In the genomic region with DNA sequence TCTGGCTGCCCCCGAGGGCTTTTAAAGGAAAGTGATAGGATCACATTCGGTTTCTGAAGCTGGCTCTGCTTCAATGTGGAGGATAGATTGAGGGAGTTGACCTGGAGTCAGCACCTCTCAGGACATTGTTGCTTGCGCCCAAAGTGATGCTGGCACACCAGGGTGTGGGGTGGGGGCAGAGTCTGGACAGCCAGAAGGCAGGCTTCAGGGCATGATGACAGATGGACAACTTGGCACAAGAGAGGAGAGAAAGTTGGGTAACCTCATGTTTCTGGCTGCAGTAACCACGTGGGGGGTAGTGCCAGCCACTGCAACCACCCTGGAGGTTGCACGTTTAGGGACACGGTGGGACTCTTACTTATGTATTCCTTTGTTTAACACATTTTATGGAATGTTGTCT, we compare ENCODE assay signal across 3 cellular contexts.
TF ChIP-seq lines count a peak whose summit lies in the region.

No MANE protein-coding gene starts in this region.

TF ChIP-seq in HepG2, 621 proteins besides CTCF, POLR2A, EP300 and RAD21 (continues in another document):
- TF ChIP-seq ZNF253 (CRISPR knock-in tag; IDR thresholded peaks at IDR 0.05; ENCODE audit: borderline replicate concordance) (no peak), YEATS2 (CRISPR knock-in tag; IDR thresholded peaks at IDR 0.05; ENCODE audit: borderline replicate concordance) (no peak), TOPORS (CRISPR knock-in tag; IDR thresholded peaks at IDR 0.05) (no peak), ZNF768 (CRISPR knock-in tag; IDR thresholded peaks at IDR 0.05) (no peak), CREB1 (IDR thresholded peaks at IDR 0.05) (no peak), CREB1 (CRISPR knock-in tag; IDR thresholded peaks at IDR 0.05) (no peak), ZNF616 (CRISPR knock-in tag; IDR thresholded peaks at IDR 0.05; ENCODE audit: low read depth) (no peak), KAT2B (IDR thresholded peaks at IDR 0.05; ENCODE audit: borderline replicate concordance, low read depth, low read length) (no peak), ZKSCAN5 (CRISPR knock-in tag; IDR thresholded peaks at IDR 0.05) (no peak), LCORL (IDR thresholded peaks at IDR 0.05) (no peak), LCORL (CRISPR knock-in tag; IDR thresholded peaks at IDR 0.05) (no peak), ZNF354B (CRISPR knock-in tag; IDR thresholded peaks at IDR 0.05) (no peak), NFYC (CRISPR knock-in tag; IDR thresholded peaks at IDR 0.05) (no peak), TEAD3 (CRISPR knock-in tag; optimal IDR thresholded peaks at IDR 0.05; ENCODE audit: borderline replicate concordance) (no peak), NPAS2 (CRISPR knock-in tag; IDR thresholded peaks at IDR 0.05; ENCODE audit: borderline replicate concordance) (no peak), HMGA1 (CRISPR knock-in tag; conservative IDR thresholded peaks at IDR 0.05) (no peak), NBN (conservative IDR thresholded peaks at IDR 0.05) (no peak)
- TF ChIP-seq, protein P1, sequence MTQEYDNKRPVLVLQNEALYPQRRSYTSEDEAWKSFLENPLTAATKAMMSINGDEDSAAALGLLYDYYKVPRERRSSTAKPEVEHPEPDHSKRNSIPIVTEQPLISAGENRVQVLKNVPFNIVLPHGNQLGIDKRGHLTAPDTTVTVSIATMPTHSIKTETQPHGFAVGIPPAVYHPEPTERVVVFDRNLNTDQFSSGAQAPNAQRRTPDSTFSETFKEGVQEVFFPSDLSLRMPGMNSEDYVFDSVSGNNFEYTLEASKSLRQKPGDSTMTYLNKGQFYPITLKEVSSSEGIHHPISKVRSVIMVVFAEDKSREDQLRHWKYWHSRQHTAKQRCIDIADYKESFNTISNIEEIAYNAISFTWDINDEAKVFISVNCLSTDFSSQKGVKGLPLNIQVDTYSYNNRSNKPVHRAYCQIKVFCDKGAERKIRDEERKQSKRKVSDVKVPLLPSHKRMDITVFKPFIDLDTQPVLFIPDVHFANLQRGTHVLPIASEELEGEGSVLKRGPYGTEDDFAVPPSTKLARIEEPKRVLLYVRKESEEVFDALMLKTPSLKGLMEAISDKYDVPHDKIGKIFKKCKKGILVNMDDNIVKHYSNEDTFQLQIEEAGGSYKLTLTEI (CRISPR knock-in tag; conservative IDR thresholded peaks at IDR 0.05), result no peak
- TF ChIP-seq, protein P2, sequence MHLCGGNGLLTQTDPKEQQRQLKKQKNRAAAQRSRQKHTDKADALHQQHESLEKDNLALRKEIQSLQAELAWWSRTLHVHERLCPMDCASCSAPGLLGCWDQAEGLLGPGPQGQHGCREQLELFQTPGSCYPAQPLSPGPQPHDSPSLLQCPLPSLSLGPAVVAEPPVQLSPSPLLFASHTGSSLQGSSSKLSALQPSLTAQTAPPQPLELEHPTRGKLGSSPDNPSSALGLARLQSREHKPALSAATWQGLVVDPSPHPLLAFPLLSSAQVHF (CRISPR knock-in tag; IDR thresholded peaks at IDR 0.05), result no peak
- TF ChIP-seq, protein P3, sequence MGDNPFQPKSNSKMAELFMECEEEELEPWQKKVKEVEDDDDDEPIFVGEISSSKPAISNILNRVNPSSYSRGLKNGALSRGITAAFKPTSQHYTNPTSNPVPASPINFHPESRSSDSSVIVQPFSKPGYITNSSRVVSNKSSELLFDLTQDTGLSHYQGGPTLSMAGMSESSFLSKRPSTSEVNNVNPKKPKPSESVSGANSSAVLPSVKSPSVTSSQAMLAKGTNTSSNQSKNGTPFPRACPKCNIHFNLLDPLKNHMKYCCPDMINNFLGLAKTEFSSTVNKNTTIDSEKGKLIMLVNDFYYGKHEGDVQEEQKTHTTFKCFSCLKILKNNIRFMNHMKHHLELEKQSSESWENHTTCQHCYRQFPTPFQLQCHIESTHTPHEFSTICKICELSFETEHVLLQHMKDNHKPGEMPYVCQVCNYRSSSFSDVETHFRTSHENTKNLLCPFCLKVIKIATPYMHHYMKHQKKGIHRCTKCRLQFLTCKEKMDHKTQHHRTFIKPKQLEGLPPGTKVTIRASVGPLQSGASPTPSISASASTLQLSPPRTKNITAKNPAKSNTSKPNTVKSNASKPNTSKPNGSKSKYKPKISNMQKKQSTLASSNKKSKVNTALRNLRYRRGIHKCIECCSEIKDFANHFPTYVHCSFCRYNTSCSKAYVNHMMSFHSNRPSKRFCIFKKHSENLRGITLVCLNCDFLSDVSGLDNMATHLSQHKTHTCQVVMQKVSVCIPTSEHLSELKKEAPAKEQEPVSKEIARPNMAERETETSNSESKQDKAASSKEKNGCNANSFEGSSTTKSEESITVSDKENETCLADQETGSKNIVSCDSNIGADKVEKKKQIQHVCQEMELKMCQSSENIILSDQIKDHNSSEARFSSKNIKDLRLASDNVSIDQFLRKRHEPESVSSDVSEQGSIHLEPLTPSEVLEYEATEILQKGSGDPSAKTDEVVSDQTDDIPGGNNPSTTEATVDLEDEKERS (CRISPR knock-in tag; IDR thresholded peaks at IDR 0.05), result no peak

TF ChIP-seq in IMR-90, 13 proteins besides CTCF, POLR2A, EP300 and RAD21:
- TF ChIP-seq FOS (IDR thresholded peaks at IDR 0.05; ENCODE audit: low read depth, low read length), result no peak
- TF ChIP-seq SMC3 (IDR thresholded peaks at IDR 0.05; ENCODE audit: low read depth, low read length), result no peak
- TF ChIP-seq BHLHE40 (IDR thresholded peaks at IDR 0.05; ENCODE audit: low read depth, low read length), result no peak
- TF ChIP-seq MAZ (IDR thresholded peaks at IDR 0.05; ENCODE audit: borderline replicate concordance, low read depth, low read length), result no peak

TF ChIP-seq in H1, 55 proteins besides CTCF, POLR2A, EP300 and RAD21:
- no peak for TF ChIP-seq RBBP5 (IDR thresholded peaks at IDR 0.05; ENCODE audit: borderline replicate concordance, low read depth, low read length)
- TF ChIP-seq, protein P4, sequence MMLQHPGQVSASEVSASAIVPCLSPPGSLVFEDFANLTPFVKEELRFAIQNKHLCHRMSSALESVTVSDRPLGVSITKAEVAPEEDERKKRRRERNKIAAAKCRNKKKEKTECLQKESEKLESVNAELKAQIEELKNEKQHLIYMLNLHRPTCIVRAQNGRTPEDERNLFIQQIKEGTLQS (IDR thresholded peaks at IDR 0.05; ENCODE audit: insufficient read depth, low read depth, low read length), result no peak
- TF ChIP-seq NANOG (IDR thresholded peaks at IDR 0.05; ENCODE audit: insufficient read depth, low read depth, low read length, poor library complexity, severe bottlenecking), result no peak
- no peak for TF ChIP-seq SIRT6 (IDR thresholded peaks at IDR 0.05; ENCODE audit: low read length)
- TF ChIP-seq NRF1 (IDR thresholded peaks at IDR 0.05; ENCODE audit: low read depth, low read length), result no peak
- TF ChIP-seq HDAC2 (IDR thresholded peaks at IDR 0.05; ENCODE audit: borderline replicate concordance in 1 of 2, low read depth in 2 of 2, low read length in 2 of 2), result no peak
- TF ChIP-seq RFX5 (IDR thresholded peaks at IDR 0.05; ENCODE audit: borderline replicate concordance, low read depth, low read length), result no peak
- no peak for TF ChIP-seq RNF2 (IDR thresholded peaks at IDR 0.05; ENCODE audit: borderline replicate concordance, low read depth, low read length, missing control alignments, poor library complexity, severe bottlenecking)
- no peak for TF ChIP-seq CHD2 (IDR thresholded peaks at IDR 0.05; ENCODE audit: low read length)
- TF ChIP-seq, protein P5, sequence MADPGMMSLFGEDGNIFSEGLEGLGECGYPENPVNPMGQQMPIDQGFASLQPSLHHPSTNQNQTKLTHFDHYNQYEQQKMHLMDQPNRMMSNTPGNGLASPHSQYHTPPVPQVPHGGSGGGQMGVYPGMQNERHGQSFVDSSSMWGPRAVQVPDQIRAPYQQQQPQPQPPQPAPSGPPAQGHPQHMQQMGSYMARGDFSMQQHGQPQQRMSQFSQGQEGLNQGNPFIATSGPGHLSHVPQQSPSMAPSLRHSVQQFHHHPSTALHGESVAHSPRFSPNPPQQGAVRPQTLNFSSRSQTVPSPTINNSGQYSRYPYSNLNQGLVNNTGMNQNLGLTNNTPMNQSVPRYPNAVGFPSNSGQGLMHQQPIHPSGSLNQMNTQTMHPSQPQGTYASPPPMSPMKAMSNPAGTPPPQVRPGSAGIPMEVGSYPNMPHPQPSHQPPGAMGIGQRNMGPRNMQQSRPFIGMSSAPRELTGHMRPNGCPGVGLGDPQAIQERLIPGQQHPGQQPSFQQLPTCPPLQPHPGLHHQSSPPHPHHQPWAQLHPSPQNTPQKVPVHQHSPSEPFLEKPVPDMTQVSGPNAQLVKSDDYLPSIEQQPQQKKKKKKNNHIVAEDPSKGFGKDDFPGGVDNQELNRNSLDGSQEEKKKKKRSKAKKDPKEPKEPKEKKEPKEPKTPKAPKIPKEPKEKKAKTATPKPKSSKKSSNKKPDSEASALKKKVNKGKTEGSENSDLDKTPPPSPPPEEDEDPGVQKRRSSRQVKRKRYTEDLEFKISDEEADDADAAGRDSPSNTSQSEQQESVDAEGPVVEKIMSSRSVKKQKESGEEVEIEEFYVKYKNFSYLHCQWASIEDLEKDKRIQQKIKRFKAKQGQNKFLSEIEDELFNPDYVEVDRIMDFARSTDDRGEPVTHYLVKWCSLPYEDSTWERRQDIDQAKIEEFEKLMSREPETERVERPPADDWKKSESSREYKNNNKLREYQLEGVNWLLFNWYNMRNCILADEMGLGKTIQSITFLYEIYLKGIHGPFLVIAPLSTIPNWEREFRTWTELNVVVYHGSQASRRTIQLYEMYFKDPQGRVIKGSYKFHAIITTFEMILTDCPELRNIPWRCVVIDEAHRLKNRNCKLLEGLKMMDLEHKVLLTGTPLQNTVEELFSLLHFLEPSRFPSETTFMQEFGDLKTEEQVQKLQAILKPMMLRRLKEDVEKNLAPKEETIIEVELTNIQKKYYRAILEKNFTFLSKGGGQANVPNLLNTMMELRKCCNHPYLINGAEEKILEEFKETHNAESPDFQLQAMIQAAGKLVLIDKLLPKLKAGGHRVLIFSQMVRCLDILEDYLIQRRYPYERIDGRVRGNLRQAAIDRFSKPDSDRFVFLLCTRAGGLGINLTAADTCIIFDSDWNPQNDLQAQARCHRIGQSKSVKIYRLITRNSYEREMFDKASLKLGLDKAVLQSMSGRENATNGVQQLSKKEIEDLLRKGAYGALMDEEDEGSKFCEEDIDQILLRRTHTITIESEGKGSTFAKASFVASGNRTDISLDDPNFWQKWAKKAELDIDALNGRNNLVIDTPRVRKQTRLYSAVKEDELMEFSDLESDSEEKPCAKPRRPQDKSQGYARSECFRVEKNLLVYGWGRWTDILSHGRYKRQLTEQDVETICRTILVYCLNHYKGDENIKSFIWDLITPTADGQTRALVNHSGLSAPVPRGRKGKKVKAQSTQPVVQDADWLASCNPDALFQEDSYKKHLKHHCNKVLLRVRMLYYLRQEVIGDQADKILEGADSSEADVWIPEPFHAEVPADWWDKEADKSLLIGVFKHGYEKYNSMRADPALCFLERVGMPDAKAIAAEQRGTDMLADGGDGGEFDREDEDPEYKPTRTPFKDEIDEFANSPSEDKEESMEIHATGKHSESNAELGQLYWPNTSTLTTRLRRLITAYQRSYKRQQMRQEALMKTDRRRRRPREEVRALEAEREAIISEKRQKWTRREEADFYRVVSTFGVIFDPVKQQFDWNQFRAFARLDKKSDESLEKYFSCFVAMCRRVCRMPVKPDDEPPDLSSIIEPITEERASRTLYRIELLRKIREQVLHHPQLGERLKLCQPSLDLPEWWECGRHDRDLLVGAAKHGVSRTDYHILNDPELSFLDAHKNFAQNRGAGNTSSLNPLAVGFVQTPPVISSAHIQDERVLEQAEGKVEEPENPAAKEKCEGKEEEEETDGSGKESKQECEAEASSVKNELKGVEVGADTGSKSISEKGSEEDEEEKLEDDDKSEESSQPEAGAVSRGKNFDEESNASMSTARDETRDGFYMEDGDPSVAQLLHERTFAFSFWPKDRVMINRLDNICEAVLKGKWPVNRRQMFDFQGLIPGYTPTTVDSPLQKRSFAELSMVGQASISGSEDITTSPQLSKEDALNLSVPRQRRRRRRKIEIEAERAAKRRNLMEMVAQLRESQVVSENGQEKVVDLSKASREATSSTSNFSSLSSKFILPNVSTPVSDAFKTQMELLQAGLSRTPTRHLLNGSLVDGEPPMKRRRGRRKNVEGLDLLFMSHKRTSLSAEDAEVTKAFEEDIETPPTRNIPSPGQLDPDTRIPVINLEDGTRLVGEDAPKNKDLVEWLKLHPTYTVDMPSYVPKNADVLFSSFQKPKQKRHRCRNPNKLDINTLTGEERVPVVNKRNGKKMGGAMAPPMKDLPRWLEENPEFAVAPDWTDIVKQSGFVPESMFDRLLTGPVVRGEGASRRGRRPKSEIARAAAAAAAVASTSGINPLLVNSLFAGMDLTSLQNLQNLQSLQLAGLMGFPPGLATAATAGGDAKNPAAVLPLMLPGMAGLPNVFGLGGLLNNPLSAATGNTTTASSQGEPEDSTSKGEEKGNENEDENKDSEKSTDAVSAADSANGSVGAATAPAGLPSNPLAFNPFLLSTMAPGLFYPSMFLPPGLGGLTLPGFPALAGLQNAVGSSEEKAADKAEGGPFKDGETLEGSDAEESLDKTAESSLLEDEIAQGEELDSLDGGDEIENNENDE (IDR thresholded peaks at IDR 0.05; ENCODE audit: insufficient replicate concordance, low read length), result no peak
- no peak for TF ChIP-seq POLR2AphosphoS5 (IDR thresholded peaks at IDR 0.05; ENCODE audit: low read depth, low read length)
- no peak for TF ChIP-seq HDAC6 (IDR thresholded peaks at IDR 0.05; ENCODE audit: low read depth, low read length)
- no peak for TF ChIP-seq KDM5A (IDR thresholded peaks at IDR 0.05; ENCODE audit: low read length)
- TF ChIP-seq, protein P6, sequence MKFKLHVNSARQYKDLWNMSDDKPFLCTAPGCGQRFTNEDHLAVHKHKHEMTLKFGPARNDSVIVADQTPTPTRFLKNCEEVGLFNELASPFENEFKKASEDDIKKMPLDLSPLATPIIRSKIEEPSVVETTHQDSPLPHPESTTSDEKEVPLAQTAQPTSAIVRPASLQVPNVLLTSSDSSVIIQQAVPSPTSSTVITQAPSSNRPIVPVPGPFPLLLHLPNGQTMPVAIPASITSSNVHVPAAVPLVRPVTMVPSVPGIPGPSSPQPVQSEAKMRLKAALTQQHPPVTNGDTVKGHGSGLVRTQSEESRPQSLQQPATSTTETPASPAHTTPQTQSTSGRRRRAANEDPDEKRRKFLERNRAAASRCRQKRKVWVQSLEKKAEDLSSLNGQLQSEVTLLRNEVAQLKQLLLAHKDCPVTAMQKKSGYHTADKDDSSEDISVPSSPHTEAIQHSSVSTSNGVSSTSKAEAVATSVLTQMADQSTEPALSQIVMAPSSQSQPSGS (IDR thresholded peaks at IDR 0.05; ENCODE audit: low read length), result no peak
- TF ChIP-seq SIX5 (IDR thresholded peaks at IDR 0.05; ENCODE audit: low read depth, low read length), result no peak
- TF ChIP-seq GABPA (IDR thresholded peaks at IDR 0.05; ENCODE audit: borderline replicate concordance, insufficient read depth, low read length), result no peak
- TF ChIP-seq BRCA1 (IDR thresholded peaks at IDR 0.05; ENCODE audit: low read depth, low read length), result no peak
- no peak for TF ChIP-seq CTBP2 (IDR thresholded peaks at IDR 0.05; ENCODE audit: borderline replicate concordance, insufficient read depth, insufficient read length, low read length)
- TF ChIP-seq KDM1A (IDR thresholded peaks at IDR 0.05; ENCODE audit: borderline replicate concordance, low read length), result no peak
